8 cellular contexts compared by ENCODE assay signal in genomic region chr20:59087829-59088433, GRCh38. TPM values are rescaled to one million over a fixed set of nuclear protein-coding genes. Genes with fewer than 3 reads are reported as not detected.
A peak's percentile ranks its signal among the peaks of the same experiment; 100 is the strongest.
DNase-seq lines count a peak whose midpoint lies in the region; ATAC-seq and FAIRE-seq lines count a peak whose summit lies in the region.

No MANE protein-coding gene starts in this region.

- H3K27me3 ChIP-seq in CD4-positive, alpha-beta memory T cell (ENCODE audit: insufficient read depth, low read length) = no peaks in the 10 kb centered on the region

- H3K36me3 ChIP-seq in CD4-positive, alpha-beta memory T cell (ENCODE audit: insufficient read depth, low read length) = no peaks in the 10 kb centered on the region

- H3K4me3 Mint-ChIP-seq in CD4-positive, alpha-beta memory T cell = no peak overlapping the region
- H3K4me3 Mint-ChIP-seq in activated CD8-positive, alpha-beta memory T cell treated with anti-CD3 and anti-CD28 coated beads, Interleukin-2, amount 10 ng/mL, durations not matched to agents 7 days and 5 days = no peak overlapping the region

- H3K27ac Mint-ChIP-seq in CD4-positive, alpha-beta memory T cell = peak overlapping the region in 3 of 7 donors; percentile 46 to 85 (median 65)
- H3K27ac Mint-ChIP-seq in activated CD8-positive, alpha-beta memory T cell treated with anti-CD3 and anti-CD28 coated beads, Interleukin-2, amount 10 ng/mL, durations not matched to agents 7 days and 5 days = no peak overlapping the region

- intact Hi-C loops in CD4-positive, alpha-beta memory T cell (cut with micrococcal nuclease) = loop anchor here (1.0 to 10.0 kb wide), 8 partner anchors 35 to 407 kb away; no protein-coding TSS in a partner anchor

- peak; percentile 75 to 81 (median 79) for DNase-seq in CD4-positive, alpha-beta memory T cell
- DNase-seq in HPDE6-E6E7 (ENCODE audit: extremely low spot score) (peak; percentile 87), NOMO-1 (lab: John Stamatoyannopoulos, UW; ENCODE audit: unreplicated experiment in 2 of 2) (peak; percentile 47 to 59), middle frontal gyrus (ENCODE audit: extremely low spot score, low spot score) (peak; percentile 31)
- DNase-seq in activated CD8-positive, alpha-beta memory T cell treated with anti-CD3 and anti-CD28 coated beads, Interleukin-2, amount 10 ng/mL, durations not matched to agents 7 days and 5 days = peak; percentile 87
- DNase-seq in stimulated activated CD8-positive, alpha-beta memory T cell treated with anti-CD3 and anti-CD28 coated beads, Interleukin-4, amount 100 ng/mL, for 24 hours (ENCODE audit: low read depth) = peak; percentile 71

- no peaks in the 10 kb centered on the region for H3K36me3 Mint-ChIP-seq in CD4-positive, alpha-beta memory T cell
- H3K36me3 Mint-ChIP-seq in activated CD8-positive, alpha-beta memory T cell treated with anti-CD3 and anti-CD28 coated beads, Interleukin-2, amount 10 ng/mL, durations not matched to agents 7 days and 5 days = no peaks in the 10 kb centered on the region

- H3K27me3 Mint-ChIP-seq in CD4-positive, alpha-beta memory T cell = peaks cover 0 to 1% of the 10 kb centered on the region in 2 donors
- H3K27me3 Mint-ChIP-seq in activated CD8-positive, alpha-beta memory T cell treated with anti-CD3 and anti-CD28 coated beads, Interleukin-2, amount 10 ng/mL, durations not matched to agents 7 days and 5 days = peaks cover 18% of the 10 kb centered on the region

- peaks cover 0 to 7% (median 4%) of the 10 kb centered on the region in 4 donors for H3K4me1 Mint-ChIP-seq in CD4-positive, alpha-beta memory T cell
- H3K4me1 Mint-ChIP-seq in activated CD8-positive, alpha-beta memory T cell treated with anti-CD3 and anti-CD28 coated beads, Interleukin-2, amount 10 ng/mL, durations not matched to agents 7 days and 5 days = peaks cover 2% of the 10 kb centered on the region

- no peaks in the 10 kb centered on the region for H3K9me3 Mint-ChIP-seq in CD4-positive, alpha-beta memory T cell
- no peaks in the 10 kb centered on the region for H3K9me3 Mint-ChIP-seq in activated CD8-positive, alpha-beta memory T cell treated with anti-CD3 and anti-CD28 coated beads, Interleukin-2, amount 10 ng/mL, durations not matched to agents 7 days and 5 days (ENCODE audit: low read depth)

- FAIRE-seq in endometrium (lab: Jason Lieb, UNC) = peak; percentile 93

- H3K4me1 ChIP-seq in CD4-positive, alpha-beta memory T cell (ENCODE audit: insufficient read depth, low read length) = peaks cover 4% of the 10 kb centered on the region

- CTCF ChIA-PET in CD4-positive, alpha-beta memory T cell (lab: Charles Lee; ENCODE audit: partially characterized antibody) = interaction anchor here (0.6 to 8.6 kb wide), 45 partner anchors 9 to 875 kb away, joined by 3 to 239 read pairs (median 5); partner anchors contain the start of genes ATP5F1E and ZNF831
- CTCF ChIA-PET in activated CD8-positive, alpha-beta memory T cell treated with anti-CD3 and anti-CD28 coated beads, Interleukin-2, amount 10 ng/mL, durations not matched to agents 7 days and 5 days (lab: Charles Lee) = interaction anchor here (0.7 to 7.0 kb wide), 49 partner anchors 8 to 438 kb away, joined by 3 to 195 read pairs (median 4); partner anchors contain the start of genes ATP5F1E and ZNF831

- H3K9me3 ChIP-seq in CD4-positive, alpha-beta memory T cell (ENCODE audit: control insufficient read depth in 1 of 2, low read length in 2 of 2) = no peaks in the 10 kb centered on the region

- H3K4me3 ChIP-seq in CD4-positive, alpha-beta memory T cell (ENCODE audit: low read length in 2 of 2) = no peak overlapping the region

- no peak overlapping the region for H3K27ac ChIP-seq in CD4-positive, alpha-beta memory T cell (ENCODE audit: low read depth, low read length)

- POLR2A ChIA-PET in CD4-positive, alpha-beta memory T cell (lab: Charles Lee; ENCODE audit: partially characterized antibody) = interaction anchor here (0.7 to 2.2 kb wide), 15 partner anchors 31 to 134 kb away, joined by 3 to 28 read pairs (median 4); partner anchors contain the start of genes ATP5F1E and ZNF831

- peak; percentile 84 for ATAC-seq in activated CD8-positive, alpha-beta memory T cell treated with anti-CD3 and anti-CD28 coated beads, Interleukin-2, amount 10 ng/mL, durations not matched to agents 7 days and 5 days
- ATAC-seq in GM18907 (IDR thresholded peaks at IDR 0.05; ENCODE audit: unreplicated experiment) = no peak

RNA-seq across cellular contexts. Expression of gene PRELID3B, which starts 45.3 kb away (rescaled TPM):
- 10 to 100 TPM; 47.0 to 53.5 TPM for total RNA-seq in CD4-positive, alpha-beta memory T cell
- 10 to 100 TPM; 35.7 to 54.7 TPM for polyA plus RNA-seq in CD4-positive, alpha-beta memory T cell
- 100 to 1,000 TPM in 1 of 2 experiments, 10 to 100 TPM in 1; 80.4 to 104 TPM for total RNA-seq in activated CD8-positive, alpha-beta memory T cell treated with anti-CD3 and anti-CD28 coated beads, Interleukin-2, amount 10 ng/mL, durations not matched to agents 7 days and 5 days

RNA-seq across cellular contexts. Expression of gene ATP5F1E, which starts 55.8 kb away (rescaled TPM):
- 10 to 100 TPM; 77.2 to 84.5 TPM for total RNA-seq in CD4-positive, alpha-beta memory T cell
- polyA plus RNA-seq in CD4-positive, alpha-beta memory T cell = 100 to 1,000 TPM in 1 of 2 donors, 10 to 100 TPM in 1; 76.9 to 102 TPM
- total RNA-seq in activated CD8-positive, alpha-beta memory T cell treated with anti-CD3 and anti-CD28 coated beads, Interleukin-2, amount 10 ng/mL, durations not matched to agents 7 days and 5 days = 10 to 100 TPM; 78.3 to 80.8 TPM

Comparison
In these comparisons a context has a peak if more than half of its experiments do, and no peak if none do; other contexts are left out.
1. DNase-seq: peak in every context shown above with its lines; median percentile 87 in HPDE6-E6E7; 87 in activated CD8-positive, alpha-beta memory T cell treated with anti-CD3 and anti-CD28 coated beads, Interleukin-2, amount 10 ng/mL, durations not matched to agents 7 days and 5 days; 79 in CD4-positive, alpha-beta memory T cell; 71 in stimulated activated CD8-positive, alpha-beta memory T cell treated with anti-CD3 and anti-CD28 coated beads, Interleukin-4, amount 100 ng/mL, for 24 hours; 53 in NOMO-1; 31 in middle frontal gyrus.